In genomic region chr3:152448091-152448490, GRCh38 we compare ENCODE assay signal across 17 cellular contexts.
"Had no signal": no experiment of that assay in that cellular context is flagged by ENCODE, and none has a peak within 500 bp of the region (broad histone marks: within the 10 kb centered on the region; RNA-seq: fewer than 3 reads in every experiment).

No MANE protein-coding gene starts in this region.

- H3K27me3 Mint-ChIP-seq: naive thymus-derived CD8-positive, alpha-beta T cell; stimulated activated memory B cell treated with anti-CD40 and anti-IgM and Interleukin-4, amounts not matched to agents 10 μg/mL and 1 μg/mL and 100 μg/mL, for 72 hours; type B pancreatic cell had no signal

- H3K4me3 Mint-ChIP-seq: activated T-cell treated with anti-CD3 and anti-CD28 coated beads, Interleukin-2, amount 50 U/mL, for 4 hours; type B pancreatic cell had no signal

- H3K27ac ChIP-seq: hepatocyte, VCaP had no signal

- H3K9me3 Mint-ChIP-seq: activated T-cell treated with anti-CD3 and anti-CD28 coated beads, Interleukin-2, amount 50 U/mL, for 4 hours; naive thymus-derived CD8-positive, alpha-beta T cell; stimulated activated memory B cell treated with anti-CD40 and anti-IgM and Interleukin-4, amounts not matched to agents 10 μg/mL and 1 μg/mL and 100 μg/mL, for 72 hours; type B pancreatic cell had no signal

- ATAC-seq: activated T-cell treated with anti-CD3 and anti-CD28 coated beads, Interleukin-2, amount 50 U/mL, for 4 hours; mucosa of descending colon; stimulated activated memory B cell treated with anti-CD40 and anti-IgM and Interleukin-4, amounts not matched to agents 10 μg/mL and 1 μg/mL and 100 μg/mL, for 72 hours had no signal

- H3K4me3 ChIP-seq: hepatocyte, mucosa of descending colon had no signal

- DNase-seq: activated CD4-positive, alpha-beta T cell treated with anti-CD3 and anti-CD28 coated beads, Interleukin-2, amount 50 U/mL, for 48 hours; activated effector memory CD4-positive, alpha-beta T cell treated with anti-CD3 and anti-CD28 coated beads, Interleukin-2, amount 50 U/mL, for 16 hours; activated T-cell treated with anti-CD3 and anti-CD28 coated beads, Interleukin-2, amount 50 U/mL, for 4 hours; islet precursor cell; mucosa of descending colon; posterior cingulate gyrus; SK-N-SH; substantia nigra; T-helper 1 cell had no signal

- FAIRE-seq: astrocyte, bronchial epithelial cell, endometrium had no signal

- H3K27ac Mint-ChIP-seq: type B pancreatic cell had no signal

- H3K9me3 ChIP-seq: mucosa of descending colon, SK-N-SH had no signal

- H3K27me3 ChIP-seq: hepatocyte had no signal
